16 cellular contexts compared by ENCODE assay signal in the genomic region with DNA sequence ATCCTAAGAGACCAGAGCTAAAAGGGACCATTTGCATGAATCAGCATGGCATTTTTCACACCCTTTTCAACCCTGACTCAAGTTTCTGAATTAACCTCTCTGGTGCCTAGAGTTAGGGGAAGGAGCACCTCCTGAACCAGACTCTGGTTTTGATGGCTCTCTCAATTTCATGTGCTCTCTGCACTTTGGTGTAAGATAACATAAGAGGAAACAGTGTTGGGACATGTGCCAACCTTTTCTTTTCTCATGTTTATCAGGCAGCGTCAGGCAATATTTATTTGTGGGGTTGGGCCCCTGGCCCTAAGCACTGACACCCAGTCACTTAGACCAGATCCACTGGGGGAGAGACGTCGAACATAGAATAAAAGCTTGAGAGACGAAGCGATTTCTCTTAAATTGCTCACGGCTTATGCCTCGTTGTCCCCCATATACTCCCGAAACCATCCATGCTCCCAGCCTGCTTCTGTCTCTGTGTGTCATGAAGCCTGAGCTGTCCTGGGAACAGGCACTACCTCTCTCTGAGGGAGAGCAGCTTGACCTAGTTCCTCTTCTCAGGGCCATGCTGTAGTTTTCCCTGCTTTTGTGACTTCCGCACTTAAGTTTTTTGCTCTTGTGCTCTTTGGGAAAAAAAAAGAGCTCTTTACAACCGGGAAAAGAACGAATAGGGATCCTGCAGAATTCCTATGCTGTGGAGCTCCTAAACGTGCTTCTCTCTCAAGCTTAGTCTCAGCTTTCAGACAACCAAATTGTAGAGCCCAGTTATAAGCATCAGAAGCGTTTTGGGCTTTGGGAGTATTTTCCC.
A peak's percentile ranks its signal among the peaks of the same experiment; 100 is the strongest.
DNase-seq lines count a peak whose midpoint lies in the region; ATAC-seq, FAIRE-seq and TF ChIP-seq lines count a peak whose summit lies in the region.
"Had no signal": no experiment of that assay in that cellular context is flagged by ENCODE, and none has a peak within 500 bp of the region (broad histone marks: within the 10 kb centered on the region; RNA-seq: fewer than 3 reads in every experiment).

No MANE protein-coding gene starts in this region.

- CTCF ChIA-PET in K562 (lab: Yijun Ruan, JAX; ENCODE audit: low intra/inter-chr PET ratio) (no interaction called here), WTC11 (lab: Charles Lee) (interaction anchor here (1.4 to 1.9 kb wide), 2 partner anchors 12 to 21 kb away, joined by 4 to 6 read pairs; no protein-coding TSS in a partner anchor)
- CTCF ChIA-PET in naive thymus-derived CD4-positive, alpha-beta T cell (lab: Charles Lee) = no interaction called here

- peak; percentile 55 for TF ChIP-seq POLR2A in K562 (conservative IDR thresholded peaks at IDR 0.05)

- peaks cover 0 to 5% (median 0%) of the 10 kb centered on the region in 7 donors for H3K4me1 Mint-ChIP-seq in naive thymus-derived CD4-positive, alpha-beta T cell
- H3K4me1 Mint-ChIP-seq in WTC11 = peaks cover 27% of the 10 kb centered on the region

- H3K27ac ChIP-seq in K562 (ENCODE audit: extremely low read depth, low read depth, low read length) = peak overlapping the region; percentile 79
- no peak overlapping the region for H3K27ac ChIP-seq in naive thymus-derived CD4-positive, alpha-beta T cell (ENCODE audit: low read depth, low read length)
- H3K27ac ChIP-seq: body of pancreas, HL-60, WERI-Rb-1 had no signal

- POLR2A ChIA-PET in K562 (lab: Yijun Ruan, JAX) = interaction anchor here (0.8 to 1.5 kb wide), 4 partner anchors 10 to 196 kb away, joined by 3 to 7 read pairs (median 5); a partner anchor contains a TSS
- POLR2A ChIA-PET in naive thymus-derived CD4-positive, alpha-beta T cell (lab: Charles Lee) = no interaction called here
- POLR2A ChIA-PET in WTC11 (lab: Charles Lee) = no interaction called here

- no peaks in the 10 kb centered on the region for H3K79me2 ChIP-seq in K562 (ENCODE audit: control insufficient read depth, insufficient read depth, low read length)

- no peaks in the 10 kb centered on the region for H3K27me3 ChIP-seq in GM06990 (replicated peaks; ENCODE audit: control insufficient read depth, insufficient read depth, low read length)
- H3K27me3 ChIP-seq in K562 (ENCODE audit: control insufficient read depth in 2 of 2, insufficient read depth in 2 of 2, low read length in 2 of 2) = no peaks in the 10 kb centered on the region
- H3K27me3 ChIP-seq in naive thymus-derived CD4-positive, alpha-beta T cell (ENCODE audit: control insufficient read depth in 2 of 2, insufficient read depth in 2 of 2, low read length in 2 of 2) = no peaks in the 10 kb centered on the region
- H3K27me3 ChIP-seq: body of pancreas had no signal

- peaks cover 0 to 3% (median 0%) of the 10 kb centered on the region in 11 donors for H3K9me3 Mint-ChIP-seq in naive thymus-derived CD4-positive, alpha-beta T cell
- peaks cover 6% of the 10 kb centered on the region; the same call in 1 of the 2 replicates for H3K9me3 Mint-ChIP-seq in WTC11
- H3K9me3 Mint-ChIP-seq: activated T-cell treated with anti-CD3 and anti-CD28 coated beads, Interleukin-2, amount 50 U/mL, for 4 hours had no signal

- in situ Hi-C loops in K562 (cut with MboI) = no loop called here

- peaks cover 35 to 57% of the 10 kb centered on the region in 2 experiments for H3K4me1 ChIP-seq in K562 (replicated peaks in 1 of 2; ENCODE audit: control insufficient read depth in 2 of 2, insufficient read depth in 2 of 2, low read length in 2 of 2)
- H3K4me1 ChIP-seq in mucosa of descending colon (ENCODE audit: low read depth) = no peaks in the 10 kb centered on the region
- peaks cover 0 to 14% of the 10 kb centered on the region in 2 donors for H3K4me1 ChIP-seq in naive thymus-derived CD4-positive, alpha-beta T cell (ENCODE audit: control insufficient read depth in 2 of 2, insufficient read depth in 2 of 2, low read length in 2 of 2)
- H3K4me1 ChIP-seq: body of pancreas had no signal

- H3K27ac Mint-ChIP-seq in naive thymus-derived CD4-positive, alpha-beta T cell = peak overlapping the region in 1 of 9 donors; percentile 3
- H3K27ac Mint-ChIP-seq in WTC11 = no peak overlapping the region

- no peaks in the 10 kb centered on the region for H3K36me3 ChIP-seq in GM06990 (ENCODE audit: control insufficient read depth, insufficient read depth, low read length)
- H3K36me3 ChIP-seq in K562 (ENCODE audit: control insufficient read depth, insufficient read depth, low read length) = no peaks in the 10 kb centered on the region
- H3K36me3 ChIP-seq in mucosa of descending colon (ENCODE audit: low read depth) = no peaks in the 10 kb centered on the region
- no peaks in the 10 kb centered on the region for H3K36me3 ChIP-seq in naive thymus-derived CD4-positive, alpha-beta T cell (ENCODE audit: control insufficient read depth in 2 of 3, insufficient read depth in 3 of 3, low read length in 3 of 3)
- H3K36me3 ChIP-seq: WERI-Rb-1 had no signal

- peak; percentile 12 to 17; a peak in 1 of 4 replicates for TF ChIP-seq RAD21 in K562 (CRISPR knock-in tag; conservative IDR thresholded peaks at IDR 0.05 in 1 of 2, IDR thresholded peaks at IDR 0.05 in 1 of 2)

- no TSS peak for BruUV-seq in K562 (replicated peaks; lab: Mats Ljungman, UMichigan)

- no peak overlapping the region for H3K4me3 Mint-ChIP-seq in naive thymus-derived CD4-positive, alpha-beta T cell
- H3K4me3 Mint-ChIP-seq in WTC11 = no peak overlapping the region
- H3K4me3 Mint-ChIP-seq: activated T-cell treated with anti-CD3 and anti-CD28 coated beads, Interleukin-2, amount 50 U/mL, for 4 hours had no signal

- H3K9me3 ChIP-seq in K562 (replicated peaks; ENCODE audit: control insufficient read depth, insufficient read depth, low read depth, low read length) (no peaks in the 10 kb centered on the region), mucosa of descending colon (no peaks in the 10 kb centered on the region)
- H3K9me3 ChIP-seq in naive thymus-derived CD4-positive, alpha-beta T cell (ENCODE audit: control insufficient read depth in 2 of 3, low read length in 3 of 3) = no peaks in the 10 kb centered on the region
- H3K9me3 ChIP-seq: body of pancreas had no signal

- no peaks in the 10 kb centered on the region for H4K20me1 ChIP-seq in K562 (replicated peaks; ENCODE audit: control insufficient read depth, insufficient read depth, low read length)

- intact Hi-C loops in K562 (cut with micrococcal nuclease) = loop anchor here (10.0 kb wide), 1 partner anchor 617 kb away; no protein-coding TSS in a partner anchor
- intact Hi-C loops in mucosa of descending colon (cut with DNase I, micrococcal nuclease) = no loop called here
- intact Hi-C loops in naive thymus-derived CD4-positive, alpha-beta T cell (cut with micrococcal nuclease) = no loop called here

- H3K4me2 ChIP-seq in K562 (ENCODE audit: insufficient read depth, low read length) = peak overlapping the region; percentile 66

- 6% methylated on average over 13 of the region's 13 CpGs for WGBS in K562 (ENCODE audit: insufficient coverage, low coverage, missing lambda C conversion rate)

- DNase-seq in GM06990 (ENCODE audit: extremely low read depth, insufficient read length) (no peak), K562 (ENCODE audit: extremely low read depth in 1 of 4, low spot score in 3 of 4) (peak; percentile 48 to 89 (median 64)), mucosa of descending colon (no peak), NCI-H2107 (lab: John Stamatoyannopoulos, UW) (no peak), SIG-M5 treated with dmso at 0.1 percent for 504 hours (lab: John Stamatoyannopoulos, UW; ENCODE audit: unreplicated experiment) (no peak), WTC11 (ENCODE audit: low spot score) (no peak)
- no peak for DNase-seq in naive thymus-derived CD4-positive, alpha-beta T cell
- DNase-seq: activated T-cell treated with anti-CD3 and anti-CD28 coated beads, Interleukin-2, amount 50 U/mL, for 4 hours; body of pancreas; GF-D8; MM.1S; NCI-H524 treated with DMSO at 0.1 percent for 48 hours; SHP77 treated with DMSO at 0.1 percent for 48 hours; WERI-Rb-1 had no signal

- TF ChIP-seq CTCF in GM06990 (IDR thresholded peaks at IDR 0.05; ENCODE audit: insufficient read depth, low read length, poor library complexity, severe bottlenecking) (no peak), K562 (IDR thresholded peaks at IDR 0.05 in 2 of 3, conservative IDR thresholded peaks at IDR 0.05 in 1 of 3; ENCODE audit: insufficient read depth in 2 of 3, low read depth in 1 of 3, low read length in 3 of 3) (no peak), mucosa of descending colon (IDR thresholded peaks at IDR 0.05) (no peak), WTC11 (IDR thresholded peaks at IDR 0.05) (no peak)

- FAIRE-seq in K562 (lab: Jason Lieb, UNC) = peak; percentile 77

- peak; percentile 66; the same call in 1 of the 2 replicates for TF ChIP-seq EP300 in K562 (IDR thresholded peaks at IDR 0.05; ENCODE audit: low read length)

- no peaks in the 10 kb centered on the region for H3K9me1 ChIP-seq in K562 (ENCODE audit: control insufficient read depth, insufficient read depth, low read length)

- H2AFZ ChIP-seq in K562 (ENCODE audit: low read depth, low read length) = peak overlapping the region; percentile 89

- ATAC-seq in GM21526 (IDR thresholded peaks at IDR 0.05; ENCODE audit: low FRiP score, unreplicated experiment) (peak; percentile 11), K562 (peak; percentile 75), mucosa of descending colon (peak; percentile 43), WTC11 (no peak)
- ATAC-seq in naive thymus-derived CD4-positive, alpha-beta T cell = no peak
- ATAC-seq: activated T-cell treated with anti-CD3 and anti-CD28 coated beads, Interleukin-2, amount 50 U/mL, for 4 hours; body of pancreas had no signal

- H3K4me3 ChIP-seq in GM06990 (replicated peaks; ENCODE audit: low read depth, low read length) (peak overlapping the region; percentile 56), K562 (no peak overlapping the region), mucosa of descending colon (no peak overlapping the region)
- no peak overlapping the region for H3K4me3 ChIP-seq in naive thymus-derived CD4-positive, alpha-beta T cell (ENCODE audit: low read length)
- H3K4me3 ChIP-seq: body of pancreas had no signal

- H3K9ac ChIP-seq in K562 (ENCODE audit: insufficient read depth in 1 of 2, low read depth in 2 of 2, low read length in 2 of 2) = peak overlapping the region; percentile 72 to 81; a peak in 3 of 4 replicates

- no peaks in the 10 kb centered on the region for H3K27me3 Mint-ChIP-seq in naive thymus-derived CD4-positive, alpha-beta T cell
- no peaks in the 10 kb centered on the region for H3K27me3 Mint-ChIP-seq in WTC11 (ENCODE audit: low read depth)

- H3K36me3 Mint-ChIP-seq in naive thymus-derived CD4-positive, alpha-beta T cell = peaks cover under 1 to 44% (median 28%) of the 10 kb centered on the region in 5 donors
- H3K36me3 Mint-ChIP-seq in WTC11 = peaks cover 6% of the 10 kb centered on the region; the same call in 1 of the 2 replicates

TF ChIP-seq in K562, 482 proteins besides CTCF, POLR2A, EP300 and RAD21 (continues in another document):
- no peak for TF ChIP-seq ASH1L (IDR thresholded peaks at IDR 0.05; ENCODE audit: borderline replicate concordance, low read depth, partially characterized antibody)

Comparison
In these comparisons a context has a peak if more than half of its experiments do, and no peak if none do; other contexts are left out.
1. DNase-seq: peak in K562 (4 of 4); none in GM06990 (single experiment), mucosa of descending colon (0 of 3), naive thymus-derived CD4-positive, alpha-beta T cell (0 of 9), NCI-H2107 (single experiment), SIG-M5 treated with dmso at 0.1 percent for 504 hours (single experiment) and WTC11 (single experiment).
2. ATAC-seq: peak in GM21526 (single experiment), K562 (single experiment) and mucosa of descending colon (single experiment); none in naive thymus-derived CD4-positive, alpha-beta T cell (single experiment) and WTC11 (single experiment).